Comparison of ENCODE assay signal across 9 cellular contexts in the genomic region with DNA sequence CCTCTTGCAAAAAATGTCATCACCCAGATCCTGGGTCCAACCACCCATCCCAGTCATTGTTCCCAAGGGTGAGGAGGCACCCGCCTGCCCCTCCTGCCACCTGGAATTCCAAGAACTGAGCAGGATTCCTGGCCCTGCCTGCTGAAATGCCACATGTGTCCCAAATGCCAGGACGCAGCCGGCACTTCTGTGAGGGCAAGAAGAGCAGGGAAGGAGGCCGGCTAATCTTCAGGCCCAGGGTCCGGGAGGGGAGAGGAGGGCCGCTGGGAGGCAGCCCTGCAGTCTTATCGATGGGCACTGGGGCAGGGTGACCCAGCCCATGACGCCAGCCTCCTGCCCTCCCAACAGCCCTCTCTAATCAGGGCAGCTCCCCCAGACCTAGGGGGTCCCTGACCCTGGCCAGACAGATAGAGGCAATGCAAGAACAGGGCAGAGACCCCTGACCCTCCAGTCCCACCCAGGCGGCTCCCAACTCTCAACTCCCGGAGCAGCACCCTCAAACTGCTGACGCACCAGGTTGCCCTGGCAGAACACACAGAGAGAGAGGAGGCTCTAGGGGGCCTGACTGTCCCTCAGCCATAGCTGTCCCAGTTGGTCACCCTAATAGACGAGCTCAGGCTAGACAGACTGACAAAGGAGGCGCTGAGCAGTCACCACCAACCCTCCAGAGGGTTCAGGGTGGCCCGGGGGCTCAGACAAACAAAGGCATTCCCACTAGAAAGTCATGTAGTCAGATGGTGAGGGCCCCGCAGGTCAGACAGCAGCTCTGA. TPM values are rescaled to one million over a fixed set of nuclear protein-coding genes. Genes with fewer than 3 reads are reported as not detected.
A peak's percentile ranks its signal among the peaks of the same experiment; 100 is the strongest.
DNase-seq lines count a peak whose midpoint lies in the region; ATAC-seq and TF ChIP-seq lines count a peak whose summit lies in the region.
"Had no signal": no experiment of that assay in that cellular context is flagged by ENCODE, and none has a peak within 500 bp of the region (broad histone marks: within the 10 kb centered on the region; RNA-seq: fewer than 3 reads in every experiment).

No MANE protein-coding gene starts in this region.

- no peaks in the 10 kb centered on the region for H3K36me3 ChIP-seq in effector memory CD4-positive, alpha-beta T cell (ENCODE audit: control insufficient read depth, insufficient read depth, low read length)
- peaks cover 0 to 3% of the 10 kb centered on the region in 2 donors for H3K36me3 ChIP-seq in neuronal stem cell (replicated peaks in 1 of 2; ENCODE audit: control insufficient read depth in 2 of 2, insufficient read depth in 2 of 2, low read length in 2 of 2)

- H3K4me2 ChIP-seq in neuronal stem cell (ENCODE audit: insufficient read depth, low read length, poor library complexity, severe bottlenecking): no peak overlapping the region

- no peaks in the 10 kb centered on the region for H3K9me3 ChIP-seq in effector memory CD4-positive, alpha-beta T cell (ENCODE audit: control insufficient read depth, low read length)
- no peaks in the 10 kb centered on the region for H3K9me3 ChIP-seq in neuronal stem cell (replicated peaks in 1 of 2; ENCODE audit: control insufficient read depth in 2 of 2, insufficient read depth in 1 of 2, low read depth in 1 of 2, low read length in 2 of 2)

- H2BK12ac ChIP-seq in neuronal stem cell (ENCODE audit: low read length): no peak overlapping the region

- no peaks in the 10 kb centered on the region for H3K27me3 ChIP-seq in effector memory CD4-positive, alpha-beta T cell (replicated peaks; ENCODE audit: control insufficient read depth, insufficient read depth, low read length, poor library complexity, severe bottlenecking)
- no peaks in the 10 kb centered on the region for H3K27me3 ChIP-seq in neuronal stem cell (ENCODE audit: control insufficient read depth in 3 of 3, insufficient read depth in 3 of 3, low read depth in 1 of 3, low read length in 3 of 3)

- no peak overlapping the region for H4K91ac ChIP-seq in neuronal stem cell (ENCODE audit: low read depth, low read length, poor library complexity)

- H3K4ac ChIP-seq in neuronal stem cell (ENCODE audit: low read length): peak overlapping the region; percentile 37

- ATAC-seq in HG03571 (IDR thresholded peaks at IDR 0.05; ENCODE audit: unreplicated experiment): no peak

- intact Hi-C loops in CD14-positive monocyte (cut with micrococcal nuclease): loop anchor here (2.0 to 5.0 kb wide), 3 partner anchors 17 to 71 kb away; a partner anchor contains a TSS

- H3K4me3 Mint-ChIP-seq in CD14-positive monocyte: peak overlapping the region; percentile 100

- no CpG with 5 or more reads among the region's 15 CpGs for WGBS in neuronal stem cell (ENCODE audit: extremely low coverage in 2 of 2, insufficient read length in 2 of 2, insufficient replicate concordance in 1 of 2), 2 donors

- peak overlapping the region; percentile 74 for H3K9ac ChIP-seq in neuronal stem cell (ENCODE audit: low read depth, low read length, poor library complexity)

- H3K79me1 ChIP-seq in neuronal stem cell (ENCODE audit: low read depth, low read length): peaks cover 18% of the 10 kb centered on the region

- H2AK5ac ChIP-seq in neuronal stem cell (ENCODE audit: low read depth, low read length): peak overlapping the region; percentile 35

- H3K27ac ChIP-seq in effector memory CD4-positive, alpha-beta T cell (ENCODE audit: insufficient read depth, low read length, poor library complexity, severe bottlenecking): peak overlapping the region; percentile 64
- H3K27ac ChIP-seq in neuronal stem cell (replicated peaks; ENCODE audit: low read length): no peak overlapping the region

- peaks cover 0 to 2% (median 0%) of the 10 kb centered on the region in 7 donors for H3K9me3 Mint-ChIP-seq in CD14-positive monocyte

- peaks cover 59% of the 10 kb centered on the region for H3K4me1 Mint-ChIP-seq in CD14-positive monocyte

- peak overlapping the region; percentile 35 to 98 (median 95) for H3K27ac Mint-ChIP-seq in CD14-positive monocyte

- no peak overlapping the region for H2BK120ac ChIP-seq in neuronal stem cell (ENCODE audit: low read depth, low read length)

- H3K4me3 ChIP-seq in NB4 (ENCODE audit: low read depth, low read length): peak overlapping the region; percentile 74
- H3K4me3 ChIP-seq in effector memory CD4-positive, alpha-beta T cell (ENCODE audit: insufficient read depth, low read depth, low read length, poor library complexity, severe bottlenecking): peak overlapping the region; percentile 86
- H3K4me3 ChIP-seq in neuronal stem cell (ENCODE audit: low read length in 2 of 2): peak overlapping the region in 1 of 2 donors; percentile 99

- TF ChIP-seq POLR2A in NB4 (IDR thresholded peaks at IDR 0.05; ENCODE audit: extremely low read depth, insufficient read length): no peak

- peak overlapping the region; percentile 49 for H2BK15ac ChIP-seq in neuronal stem cell (ENCODE audit: low read length)

- no peak overlapping the region for H4K8ac ChIP-seq in neuronal stem cell (ENCODE audit: low read depth, low read length)

- DNase-seq in CD14-positive monocyte (ENCODE audit: low spot score): no peak
- DNase-seq in NB4 (ENCODE audit: low read depth): no peak
- DNase-seq in effector memory CD4-positive, alpha-beta T cell: no peak
- DNase-seq in neuronal stem cell (ENCODE audit: low spot score): no peak
- no peak for DNase-seq in Kasumi-1 (lab: John Stamatoyannopoulos, UW)
- DNase-seq in GM20000 (ENCODE audit: low spot score): no peak
- no peak for DNase-seq in A172 (ENCODE audit: low spot score)
- DNase-seq: occipital lobe had no signal

- TF ChIP-seq CTCF in CD14-positive monocyte (IDR thresholded peaks at IDR 0.05) (no peak), NB4 (IDR thresholded peaks at IDR 0.05; ENCODE audit: low read depth, low read length) (no peak), GM20000 (IDR thresholded peaks at IDR 0.05; ENCODE audit: extremely low read depth, missing control alignments) (no peak)

- H3K4me1 ChIP-seq in effector memory CD4-positive, alpha-beta T cell (ENCODE audit: control insufficient read depth, insufficient read depth, low read length, poor library complexity, severe bottlenecking): peaks cover 40% of the 10 kb centered on the region
- peaks cover 6 to 10% of the 10 kb centered on the region in 2 donors for H3K4me1 ChIP-seq in neuronal stem cell (ENCODE audit: control insufficient read depth in 2 of 2, insufficient read depth in 1 of 2, low read depth in 1 of 2, low read length in 2 of 2)

- H3K36me3 Mint-ChIP-seq in CD14-positive monocyte: peaks cover 15% of the 10 kb centered on the region in 2 donors

- no peak overlapping the region for H2AFZ ChIP-seq in neuronal stem cell (ENCODE audit: low read length)

- H3K14ac ChIP-seq in neuronal stem cell (ENCODE audit: low read length): peak overlapping the region; percentile 4

- H3K23ac ChIP-seq in neuronal stem cell (ENCODE audit: low read depth, low read length, poor library complexity): peak overlapping the region; percentile 99

- H3K27me3 Mint-ChIP-seq in CD14-positive monocyte (ENCODE audit: low read depth in 3 of 3): peaks cover 0 to 4% (median 0%) of the 10 kb centered on the region in 3 donors

- H2BK5ac ChIP-seq in neuronal stem cell (ENCODE audit: low read length): no peak overlapping the region

- no peak overlapping the region for H3K18ac ChIP-seq in neuronal stem cell (ENCODE audit: low read length)

RNA-seq across cellular contexts. Expression of a gene that starts 1.5 kb away (rescaled TPM):
- polyA plus RNA-seq in CD14-positive monocyte: 10 to 100 TPM; 47.9 to 55.5 TPM
- 27.9 TPM for polyA plus RNA-seq in neuronal stem cell (2013, experiment 1 of 2)
- polyA plus RNA-seq in neuronal stem cell (2013, experiment 2 of 2): 25.3 TPM
- total RNA-seq in A172 (2014; rRNA removed; shearing (Covaris generic)): 152 and 169 TPM in 2 replicates

RNA-seq across cellular contexts. Expression of a gene that starts 16.9 kb away (rescaled TPM):
- polyA plus RNA-seq in CD14-positive monocyte: not detected
- 0.07 TPM for polyA plus RNA-seq in neuronal stem cell (2013, experiment 1 of 2)
- polyA plus RNA-seq in neuronal stem cell (2013, experiment 2 of 2): 0.07 TPM
- not detected in 2 replicates for total RNA-seq in A172 (2014; rRNA removed; shearing (Covaris generic))
- total RNA-seq: occipital lobe had no signal

RNA-seq across cellular contexts. Expression of a gene that starts 16.9 kb away (rescaled TPM):
- 10 to 100 TPM; 52.4 to 58.8 TPM for polyA plus RNA-seq in CD14-positive monocyte
- 76.9 TPM for polyA plus RNA-seq in neuronal stem cell (2013, experiment 1 of 2)
- polyA plus RNA-seq in neuronal stem cell (2013, experiment 2 of 2): 73.8 TPM
- total RNA-seq in A172 (2014; rRNA removed; shearing (Covaris generic)): 224 and 260 TPM in 2 replicates

RNA-seq across cellular contexts. Expression of a gene that starts 29.4 kb away (rescaled TPM):
- under 1 TPM in 1 of 2 donors, not detected in 1; 0.03 TPM for polyA plus RNA-seq in CD14-positive monocyte
- 0.46 TPM for polyA plus RNA-seq in neuronal stem cell (2013, experiment 1 of 2)
- polyA plus RNA-seq in neuronal stem cell (2013, experiment 2 of 2): 0.47 TPM
- 0.07 TPM in 1 of 2 replicates, not detected in the other for total RNA-seq in A172 (2014; rRNA removed; shearing (Covaris generic))
- total RNA-seq: occipital lobe had no signal

RNA-seq across cellular contexts. Expression of a gene that starts 49.7 kb away (rescaled TPM):
- 1 to 10 TPM; 7.7 to 9.4 TPM for polyA plus RNA-seq in CD14-positive monocyte
- 41.4 TPM for polyA plus RNA-seq in neuronal stem cell (2013, experiment 1 of 2)
- polyA plus RNA-seq in neuronal stem cell (2013, experiment 2 of 2): 37.0 TPM
- total RNA-seq in A172 (2014; rRNA removed; shearing (Covaris generic)): 44.4 and 46.2 TPM in 2 replicates
